20 cellular contexts compared by ENCODE assay signal in the genomic region with DNA sequence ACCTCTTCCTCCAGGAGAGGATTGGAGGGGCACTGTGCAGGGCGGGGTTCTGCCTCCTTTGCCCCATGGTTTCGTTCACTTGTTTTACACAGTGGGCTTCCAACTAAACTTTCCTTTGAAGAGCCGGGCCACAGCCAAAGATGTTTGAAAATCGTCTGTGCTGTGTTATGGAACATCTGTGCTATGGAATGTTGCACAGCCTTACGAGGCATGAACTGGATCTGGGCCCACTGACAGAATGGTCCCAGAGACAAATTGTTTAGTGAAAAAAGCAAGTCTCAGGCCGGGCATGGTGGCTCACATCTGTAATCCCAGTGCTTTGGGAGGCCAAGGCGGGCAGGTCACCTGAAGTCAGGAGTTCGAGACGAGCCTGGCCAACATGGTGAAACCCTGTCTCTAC.
"Had no signal": no experiment of that assay in that cellular context is flagged by ENCODE, and none has a peak within 500 bp of the region (broad histone marks: within the 10 kb centered on the region; RNA-seq: fewer than 3 reads in every experiment).

No MANE protein-coding gene starts in this region.

- ATAC-seq: naive thymus-derived CD8-positive, alpha-beta T cell; stimulated activated effector memory CD8-positive, alpha-beta T cell treated with anti-CD3 and anti-CD28 coated beads, Interleukin-12 subunit alpha, Interleukin-12 subunit beta, amount 100 ng/mL, for 72 hours; WTC11 had no signal

- H3K27me3 Mint-ChIP-seq: activated naive CD4-positive, alpha-beta T cell treated with anti-CD3 and anti-CD28 coated beads, Interleukin-2, amount 50 U/mL, for 24 hours; central memory CD8-positive, alpha-beta T cell; naive thymus-derived CD8-positive, alpha-beta T cell had no signal

- H3K36me3 ChIP-seq: left ventricle myocardium inferior, prostate gland, right atrium auricular region, thoracic aorta, upper lobe of left lung had no signal

- H3K9me3 ChIP-seq: left ventricle myocardium inferior, prostate gland, right atrium auricular region, thoracic aorta, upper lobe of left lung had no signal

- H3K27me3 ChIP-seq: right atrium auricular region, upper lobe of left lung had no signal

- H3K4me3 ChIP-seq: coronary artery, left ventricle myocardium inferior, prostate gland, right atrium auricular region, thoracic aorta, upper lobe of left lung had no signal

- DNase-seq: activated gamma-delta T cell treated with Interleukin-2 at 50 U/mL for 16 hours; activated T-cell treated with anti-CD3 and anti-CD28 coated beads, Interleukin-2, amount 50 U/mL, for 1 hour; foreskin melanocyte; glutamatergic neuron; hippocampal formation; kidney glomerular epithelial cell; left ventricle myocardium inferior; stimulated activated CD4-positive, alpha-beta T cell treated with anti-CD3 and anti-CD28 coated beads, Interleukin-12 subunit alpha, Interleukin-12 subunit beta, amount 100 ng/mL, for 4 hours; T1000; upper lobe of left lung had no signal

- H3K36me3 Mint-ChIP-seq: activated naive CD4-positive, alpha-beta T cell treated with anti-CD3 and anti-CD28 coated beads, Interleukin-2, amount 50 U/mL, for 24 hours; naive thymus-derived CD8-positive, alpha-beta T cell; stimulated activated effector memory CD8-positive, alpha-beta T cell treated with anti-CD3 and anti-CD28 coated beads, Interleukin-12 subunit alpha, Interleukin-12 subunit beta, amount 100 ng/mL, for 72 hours; WTC11 had no signal

- H3K9me3 Mint-ChIP-seq: activated naive CD4-positive, alpha-beta T cell treated with anti-CD3 and anti-CD28 coated beads, Interleukin-2, amount 50 U/mL, for 24 hours; central memory CD8-positive, alpha-beta T cell; naive thymus-derived CD8-positive, alpha-beta T cell; stimulated activated effector memory CD8-positive, alpha-beta T cell treated with anti-CD3 and anti-CD28 coated beads, Interleukin-12 subunit alpha, Interleukin-12 subunit beta, amount 100 ng/mL, for 72 hours; T-helper 1 cell treated with Interleukin-12 subunit alpha and Interleukin-12 subunit beta and Interleukin-4 antibody, amounts not matched to agents 30 μg/mL and 1 μg/mL, for 36 hours; WTC11 had no signal

- H3K4me3 Mint-ChIP-seq: activated naive CD4-positive, alpha-beta T cell treated with anti-CD3 and anti-CD28 coated beads, Interleukin-2, amount 50 U/mL, for 24 hours; central memory CD8-positive, alpha-beta T cell; naive thymus-derived CD8-positive, alpha-beta T cell; stimulated activated effector memory CD8-positive, alpha-beta T cell treated with anti-CD3 and anti-CD28 coated beads, Interleukin-12 subunit alpha, Interleukin-12 subunit beta, amount 100 ng/mL, for 72 hours; T-helper 1 cell treated with Interleukin-12 subunit alpha and Interleukin-12 subunit beta and Interleukin-4 antibody, amounts not matched to agents 30 μg/mL and 1 μg/mL, for 36 hours; WTC11 had no signal

- H3K27ac Mint-ChIP-seq: activated naive CD4-positive, alpha-beta T cell treated with anti-CD3 and anti-CD28 coated beads, Interleukin-2, amount 50 U/mL, for 24 hours; naive thymus-derived CD8-positive, alpha-beta T cell; T-helper 1 cell treated with Interleukin-12 subunit alpha and Interleukin-12 subunit beta and Interleukin-4 antibody, amounts not matched to agents 30 μg/mL and 1 μg/mL, for 36 hours; WTC11 had no signal

- H3K27ac ChIP-seq: coronary artery, left ventricle myocardium inferior, prostate gland, right atrium auricular region, thoracic aorta had no signal
